ENCODE assay signal across 8 cellular contexts in the genomic region with DNA sequence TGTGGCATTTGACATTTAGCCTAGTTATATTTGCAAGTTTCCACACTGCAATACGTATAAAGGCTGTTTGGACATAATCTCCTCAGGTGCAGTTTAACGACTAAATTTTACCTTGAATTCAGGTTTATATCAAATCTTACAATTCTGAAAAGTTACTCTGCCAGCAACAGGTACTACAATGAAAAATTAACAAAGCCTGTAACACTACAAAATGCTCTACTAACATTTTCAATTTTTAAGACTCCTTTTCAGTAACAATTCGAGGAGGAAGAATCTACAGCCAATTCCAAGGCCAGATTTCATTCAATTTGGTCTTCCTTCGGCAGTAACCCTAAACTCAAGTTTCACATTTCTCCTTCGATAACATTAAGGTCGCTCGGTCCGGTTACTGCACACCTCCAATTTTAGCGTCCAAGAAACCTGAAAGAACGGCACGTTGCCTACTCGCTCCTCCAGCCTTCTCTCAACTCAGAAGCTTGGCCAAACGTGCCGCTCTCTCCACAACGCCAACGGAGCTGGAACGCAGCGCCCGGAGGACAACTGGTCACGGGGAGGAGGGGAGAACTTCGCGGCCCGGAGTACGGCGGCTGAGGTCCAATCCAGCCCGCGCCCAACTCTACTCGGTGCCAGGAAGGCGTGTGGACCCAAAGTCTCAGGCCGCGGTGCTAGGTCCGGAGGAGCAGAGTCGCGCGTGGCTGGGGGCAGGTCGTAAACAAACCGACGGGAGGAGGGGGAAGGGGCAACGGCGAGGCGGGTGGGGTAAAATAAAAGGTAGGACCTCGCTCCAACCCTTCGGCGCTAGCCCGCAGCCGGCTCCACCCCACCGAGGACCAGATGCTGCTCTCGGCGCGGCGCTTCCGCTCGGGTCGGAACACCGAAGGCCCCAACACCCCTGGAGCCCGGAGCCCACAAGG. TPM values are rescaled to one million over a fixed set of nuclear protein-coding genes. Genes with fewer than 3 reads are reported as not detected.
DNase-seq lines count a peak whose midpoint lies in the region; ATAC-seq and TF ChIP-seq lines count a peak whose summit lies in the region.

No MANE protein-coding gene starts in this region.

- DNase-seq in A673 (ENCODE audit: low spot score): peak; percentile 32
- DNase-seq in activated naive CD4-positive, alpha-beta T cell treated with anti-CD3 and anti-CD28 coated beads, Interleukin-2, amount 50 U/mL, for 72 hours (ENCODE audit: low spot score in 2 of 2): peak in 1 of 2 donors; percentile 47
- DNase-seq in glomerular visceral epithelial cell (ENCODE audit: extremely low spot score): peak; percentile 49
- peak; percentile 59 for DNase-seq in occipital lobe (lab: John Stamatoyannopoulos, UW)
- DNase-seq in type B pancreatic cell (ENCODE audit: extremely low spot score, unreplicated experiment): peak; percentile 72

- ATAC-seq in GM18505 (IDR thresholded peaks at IDR 0.05; ENCODE audit: unreplicated experiment) (peak; percentile 20), HG02973 (IDR thresholded peaks at IDR 0.05; ENCODE audit: unreplicated experiment) (peak; percentile 10)
- ATAC-seq in activated naive CD4-positive, alpha-beta T cell treated with anti-CD3 and anti-CD28 coated beads, Interleukin-2, amount 50 U/mL, for 72 hours: peak; percentile 11 to 15

- peaks cover 13% of the 10 kb centered on the region for H3K4me1 ChIP-seq in A673 (ENCODE audit: insufficient read depth, low read length, poor library complexity, severe bottlenecking)
- peaks cover 32% of the 10 kb centered on the region for H3K4me1 ChIP-seq in OCI-LY1 (ENCODE audit: insufficient read depth, low read length, severe bottlenecking)

- BruUV-seq in A673 (replicated peaks; lab: Mats Ljungman, UMichigan): no TSS peak

- TF ChIP-seq POLR2A in GM18505 (IDR thresholded peaks at IDR 0.05; ENCODE audit: borderline replicate concordance, extremely low read depth, insufficient read depth, insufficient read length): no peak

- intact Hi-C loops in A673 (cut with micrococcal nuclease; ENCODE audit: unreplicated experiment): loop anchor here (5.0 kb wide), 1 partner anchor 159 kb away; a partner anchor contains a TSS

- peaks cover 21% of the 10 kb centered on the region for H3K4me1 Mint-ChIP-seq in type B pancreatic cell (ENCODE audit: unreplicated experiment)

- no peaks in the 10 kb centered on the region for H3K9me3 Mint-ChIP-seq in activated naive CD4-positive, alpha-beta T cell treated with anti-CD3 and anti-CD28 coated beads, Interleukin-2, amount 50 U/mL, for 72 hours
- H3K9me3 Mint-ChIP-seq in type B pancreatic cell: no peaks in the 10 kb centered on the region

- H3K9me3 ChIP-seq in A673 (ENCODE audit: low read depth, low read length, poor library complexity, severe bottlenecking) (no peaks in the 10 kb centered on the region), OCI-LY1 (ENCODE audit: low read length) (no peaks in the 10 kb centered on the region)

- peak overlapping the region; percentile 90 for H3K9ac ChIP-seq in OCI-LY1 (ENCODE audit: low read length)

- TF ChIP-seq CTCF in A673 (conservative IDR thresholded peaks at IDR 0.05; ENCODE audit: low read depth, low read length) (no peak), OCI-LY1 (IDR thresholded peaks at IDR 0.05; ENCODE audit: low read length) (no peak), type B pancreatic cell (conservative IDR thresholded peaks at IDR 0.05) (no peak)

- H3K9me2 ChIP-seq in OCI-LY1 (ENCODE audit: low read depth, low read length): no peaks in the 10 kb centered on the region

- H3K27ac ChIP-seq in A673 (ENCODE audit: low read depth, low read length, poor library complexity, severe bottlenecking) (peak overlapping the region; percentile 94), OCI-LY1 (ENCODE audit: low read depth, low read length, poor library complexity, severe bottlenecking) (peak overlapping the region; percentile 62)

- CTCF ChIA-PET in A673 (lab: Charles Lee): no interaction called here

- H3K27me3 Mint-ChIP-seq in type B pancreatic cell: peaks cover 3% of the 10 kb centered on the region

- H3K36me3 ChIP-seq in A673 (ENCODE audit: insufficient read depth, low read length, poor library complexity, severe bottlenecking): no peaks in the 10 kb centered on the region
- no peaks in the 10 kb centered on the region for H3K36me3 ChIP-seq in OCI-LY1 (ENCODE audit: insufficient read depth, low read length)

- no peaks in the 10 kb centered on the region for H3F3A ChIP-seq in OCI-LY1 (ENCODE audit: insufficient read depth, low read length)

- POLR2A ChIA-PET in A673 (lab: Charles Lee; ENCODE audit: low non-redundant PET): no interaction called here

- H3K27ac Mint-ChIP-seq in activated naive CD4-positive, alpha-beta T cell treated with anti-CD3 and anti-CD28 coated beads, Interleukin-2, amount 50 U/mL, for 72 hours: peak overlapping the region; percentile 92 to 96
- H3K27ac Mint-ChIP-seq in type B pancreatic cell: peak overlapping the region; percentile 97

- H2AFZ ChIP-seq in OCI-LY1 (ENCODE audit: low read length): no peak overlapping the region

- peak overlapping the region; percentile 92 for H3K4me2 ChIP-seq in OCI-LY1 (ENCODE audit: low read length)

- no peaks in the 10 kb centered on the region for H4K20me1 ChIP-seq in OCI-LY1 (ENCODE audit: insufficient read depth, low read length)

- H3K27me3 ChIP-seq in A673 (replicated peaks; ENCODE audit: insufficient read depth, low read depth, low read length, poor library complexity) (no peaks in the 10 kb centered on the region), OCI-LY1 (ENCODE audit: insufficient read depth, low read length) (no peaks in the 10 kb centered on the region)

- H3K4me3 ChIP-seq in A673 (ENCODE audit: low read depth, low read length, poor library complexity, severe bottlenecking) (peak overlapping the region; percentile 99), OCI-LY1 (ENCODE audit: low read depth, low read length, poor library complexity, severe bottlenecking) (peak overlapping the region; percentile 96)

- H3K4me3 Mint-ChIP-seq in type B pancreatic cell: peak overlapping the region; percentile 98

- peaks cover 11% of the 10 kb centered on the region in 2 donors for H3K36me3 Mint-ChIP-seq in activated naive CD4-positive, alpha-beta T cell treated with anti-CD3 and anti-CD28 coated beads, Interleukin-2, amount 50 U/mL, for 72 hours
- H3K36me3 Mint-ChIP-seq in type B pancreatic cell: peaks cover 5% of the 10 kb centered on the region

- peaks cover 49% of the 10 kb centered on the region for H3K79me2 ChIP-seq in OCI-LY1 (ENCODE audit: insufficient read depth, low read length)

RNA-seq across cellular contexts. Expression of a gene that starts 0.7 kb away (rescaled TPM):
- total RNA-seq in A673 (2021) (19.0 and 22.9 TPM in 2 replicates), occipital lobe (64.4 TPM), type B pancreatic cell (ENCODE audit: low replicate concordance) (32.4 and 32.9 TPM in 2 replicates)
- total RNA-seq in activated naive CD4-positive, alpha-beta T cell treated with anti-CD3 and anti-CD28 coated beads, Interleukin-2, amount 50 U/mL, for 72 hours: 10 to 100 TPM; 20.5 to 27.1 TPM
